20 cellular contexts compared by ENCODE assay signal in genomic region chr1:225737866-225738265, GRCh38.
"Had no signal": no experiment of that assay in that cellular context is flagged by ENCODE, and none has a peak within 500 bp of the region (broad histone marks: within the 10 kb centered on the region; RNA-seq: fewer than 3 reads in every experiment).

No MANE protein-coding gene starts in this region.

- H3K4me1 Mint-ChIP-seq: naive B cell had no signal

- DNase-seq: activated CD4-positive, alpha-beta T cell treated with anti-CD3 and anti-CD28 coated beads for 48 hours; activated CD8-positive, alpha-beta memory T cell treated with anti-CD3 and anti-CD28 coated beads, Interleukin-2, amount 50 U/mL, for 48 hours; activated gamma-delta T cell; activated T-cell treated with anti-CD3 and anti-CD28 coated beads, Interleukin-2, amount 50 U/mL, for 72 hours; caudate nucleus; hypothalamus; midbrain; naive B cell; small intestine; stimulated activated CD4-positive, alpha-beta T cell treated with anti-CD3 and anti-CD28 coated beads, Interleukin-4, amount 100 ng/mL, for 4 hours; stimulated activated CD8-positive, alpha-beta memory T cell treated with anti-CD3 and anti-CD28 coated beads, Interleukin-4, amount 100 ng/mL, for 48 hours; stimulated activated naive CD4-positive, alpha-beta T cell treated with Interleukin-2 at 50 U/mL for 16 hours; substantia nigra; uterus had no signal

- H3K27ac Mint-ChIP-seq: activated naive CD4-positive, alpha-beta T cell treated with anti-CD3 and anti-CD28 coated beads, Interleukin-2, amount 50 U/mL, for 72 hours; activated T-cell treated with anti-CD3 and anti-CD28 coated beads, Interleukin-2, amount 50 U/mL, for 72 hours; naive B cell; WTC11 had no signal

- H3K36me3 ChIP-seq: colonic mucosa, neutrophil, right atrium auricular region, tibial nerve, uterus had no signal

- H3K27me3 Mint-ChIP-seq: naive B cell had no signal

- H3K36me3 Mint-ChIP-seq: activated naive CD4-positive, alpha-beta T cell treated with anti-CD3 and anti-CD28 coated beads, Interleukin-2, amount 50 U/mL, for 72 hours; naive B cell; WTC11 had no signal

- H3K27ac ChIP-seq: colonic mucosa, neutrophil, right atrium auricular region, uterus had no signal

- H3K4me1 ChIP-seq: colonic mucosa had no signal

- H3K9me3 ChIP-seq: colonic mucosa, neutrophil, right atrium auricular region, tibial nerve, uterus had no signal

- H3K4me3 ChIP-seq: colonic mucosa, right atrium auricular region, tibial nerve, uterus had no signal

- H3K9me3 Mint-ChIP-seq: activated naive CD4-positive, alpha-beta T cell treated with anti-CD3 and anti-CD28 coated beads, Interleukin-2, amount 50 U/mL, for 72 hours; activated T-cell treated with anti-CD3 and anti-CD28 coated beads, Interleukin-2, amount 50 U/mL, for 72 hours; naive B cell; WTC11 had no signal

- H3K27me3 ChIP-seq: colonic mucosa, neutrophil, right atrium auricular region, tibial nerve, uterus had no signal

- H3K4me3 Mint-ChIP-seq: activated T-cell treated with anti-CD3 and anti-CD28 coated beads, Interleukin-2, amount 50 U/mL, for 72 hours; naive B cell; WTC11 had no signal
